Comparison of ENCODE assay signal across 13 cellular contexts in the genomic region with DNA sequence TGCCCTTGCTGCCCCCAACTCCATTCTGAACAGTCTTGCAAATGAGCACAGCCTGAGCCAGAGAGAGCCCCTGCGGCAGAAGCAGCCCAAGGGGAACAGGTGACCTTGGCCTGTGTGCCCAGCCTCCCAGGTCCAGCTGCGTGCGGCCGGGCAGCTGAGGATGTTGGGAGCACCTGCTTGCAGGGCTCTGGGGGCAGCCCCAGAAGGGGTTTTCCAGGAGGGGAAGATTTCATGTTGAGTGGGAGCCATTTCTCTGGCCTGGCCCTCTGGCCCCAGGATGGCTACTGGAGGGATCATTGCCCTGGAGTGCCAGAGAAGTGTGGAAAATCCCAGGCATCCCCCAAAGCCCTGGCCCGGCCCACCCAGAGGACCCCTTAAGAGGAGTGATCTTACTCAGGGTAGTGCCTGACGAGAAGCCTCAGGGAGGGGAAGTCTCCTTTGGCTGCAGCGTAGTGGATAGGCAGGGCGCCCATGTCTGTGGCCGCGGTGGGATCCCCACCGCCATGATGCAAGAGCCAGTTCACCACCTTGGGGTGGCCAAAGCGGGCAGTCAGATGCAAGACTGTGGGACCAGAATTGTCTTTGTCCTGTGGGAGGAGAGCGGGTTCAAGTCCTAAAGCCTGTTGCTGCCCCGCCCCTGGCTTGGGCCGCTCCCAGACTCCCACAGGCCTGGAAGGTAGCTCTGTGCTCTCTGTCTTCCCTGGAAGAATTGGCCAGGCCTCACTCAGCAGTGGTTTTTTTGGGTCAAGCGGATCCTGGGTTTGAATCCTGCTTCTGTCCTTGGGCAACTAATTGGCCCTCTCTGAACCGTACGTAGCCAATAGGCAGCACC. TPM values are rescaled to one million over a fixed set of nuclear protein-coding genes. Genes with fewer than 3 reads are reported as not detected.
DNase-seq lines count a peak whose midpoint lies in the region; TF ChIP-seq lines count a peak whose summit lies in the region.
"Had no signal": no experiment of that assay in that cellular context is flagged by ENCODE, and none has a peak within 500 bp of the region (broad histone marks: within the 10 kb centered on the region; RNA-seq: fewer than 3 reads in every experiment).

No MANE protein-coding gene starts in this region.

- no peak overlapping the region for H3K4me2 ChIP-seq in osteoblast (ENCODE audit: insufficient read depth, low read length)

- in situ Hi-C loops in GM13976 (cut with MboI; ENCODE audit: low sequenced_read_pairs, unreplicated experiment), result no loop called here

- no peaks in the 10 kb centered on the region for H3K79me2 ChIP-seq in osteoblast (ENCODE audit: insufficient read depth, low read length)

- no peaks in the 10 kb centered on the region for H3K4me1 ChIP-seq in osteoblast (ENCODE audit: insufficient read depth, low read length)

- DNase-seq in D341Med (ENCODE audit: low spot score) (peak; percentile 20), GM13976 (ENCODE audit: low spot score) (peak; percentile 55), coronary artery (ENCODE audit: low spot score) (peak; percentile 74), osteoblast (ENCODE audit: insufficient read length, low spot score, missing footprints) (peak; percentile 84), HuH-7 (ENCODE audit: low spot score) (no peak), NCI-H1417 treated with DMSO at 0.1 percent for 48 hours (lab: John Stamatoyannopoulos, UW) (no peak), putamen (ENCODE audit: low spot score) (no peak)
- DNase-seq: IMR-90; NCI-H1417; NCI-H524 treated with DMSO at 0.1 percent for 48 hours; SHP77; stimulated activated CD4-positive, alpha-beta T cell treated with anti-CD3 and anti-CD28 coated beads, Interleukin-4, amount 100 ng/mL, for 1 hour; stimulated activated naive B cell treated with anti-CD40 and anti-IgM and Interleukin-4, amounts not matched to agents 10 μg/mL and 1 μg/mL and 100 μg/mL, for 72 hours had no signal

- H4K20me1 ChIP-seq in osteoblast (ENCODE audit: insufficient read depth, low read length), result no peaks in the 10 kb centered on the region

- no peak overlapping the region for H3K27ac ChIP-seq in coronary artery
- H3K27ac ChIP-seq in osteoblast (ENCODE audit: low read depth, low read length), result no peak overlapping the region

- no peak overlapping the region for H2AFZ ChIP-seq in osteoblast (ENCODE audit: low read length)

- peaks cover 42% of the 10 kb centered on the region for H3K27me3 ChIP-seq in osteoblast (ENCODE audit: insufficient read depth, low read length)

- TF ChIP-seq CTCF in GM13976 (IDR thresholded peaks at IDR 0.05; ENCODE audit: borderline replicate concordance, control extremely low read depth, extremely low read depth, insufficient read depth, missing control alignments) (no peak), coronary artery (IDR thresholded peaks at IDR 0.05) (no peak), osteoblast (IDR thresholded peaks at IDR 0.05; ENCODE audit: extremely low read depth, low read depth, low read length) (no peak)

- no peaks in the 10 kb centered on the region for H3K36me3 ChIP-seq in osteoblast (ENCODE audit: insufficient read depth, low read length)

- H3K4me3 ChIP-seq in coronary artery (no peak overlapping the region), osteoblast (ENCODE audit: insufficient read depth, low read length) (no peak overlapping the region)

- H3K9me3 ChIP-seq in osteoblast (ENCODE audit: low read depth, low read length), result no peaks in the 10 kb centered on the region

RNA-seq across cellular contexts. Expression of a gene that starts 20.5 kb away (rescaled TPM):
- under 0.01 TPM in 1 of 2 replicates, not detected in the other for total RNA-seq in osteoblast

RNA-seq across cellular contexts. Expression of a gene that starts 53.0 kb away (rescaled TPM):
- under 0.01 TPM in 1 of 2 replicates, not detected in the other for total RNA-seq in osteoblast

Comparison
In these comparisons a context has a peak if more than half of its experiments do, and no peak if none do; other contexts are left out.
1. DNase-seq: peak in D341Med (single experiment), GM13976 (single experiment), coronary artery (single experiment) and osteoblast (single experiment); none in HuH-7 (single experiment), NCI-H1417 treated with DMSO at 0.1 percent for 48 hours (single experiment) and putamen (single experiment).